In genomic region chr1:161863549-161863948, GRCh38 we compare ENCODE assay signal across 21 cellular contexts.
DNase-seq lines count a peak whose midpoint lies in the region; ATAC-seq, FAIRE-seq and TF ChIP-seq lines count a peak whose summit lies in the region.
"Had no signal": no experiment of that assay in that cellular context is flagged by ENCODE, and none has a peak within 500 bp of the region (broad histone marks: within the 10 kb centered on the region; RNA-seq: fewer than 3 reads in every experiment).

No MANE protein-coding gene starts in this region.

- no peak overlapping the region for H3K4ac ChIP-seq in mesenchymal stem cell (ENCODE audit: low read depth in 1 of 2, low read length in 2 of 2)

- H2BK5ac ChIP-seq in mesenchymal stem cell (ENCODE audit: low read depth, low read length, poor library complexity, severe bottlenecking), result no peak overlapping the region

- H3K4me2 ChIP-seq in GM12878 (ENCODE audit: control insufficient read depth, insufficient read depth) (no peak overlapping the region), mesenchymal stem cell (ENCODE audit: low read length, poor library complexity, severe bottlenecking) (no peak overlapping the region), smooth muscle cell (peak overlapping the region; percentile 27)
- H3K4me2 ChIP-seq: BLaER1 had no signal

- H3K18ac ChIP-seq in mesenchymal stem cell (ENCODE audit: low read depth in 1 of 2, low read length in 2 of 2), result no peak overlapping the region

- SMC1A ChIA-PET in GM12878 (lab: Charles Lee; ENCODE audit: uncharacterized antibody, unreplicated experiment), result no interaction called here

- no peaks in the 10 kb centered on the region for H3K79me1 ChIP-seq in mesenchymal stem cell (replicated peaks; ENCODE audit: low read length, poor library complexity, severe bottlenecking)

- TF ChIP-seq RAD21 in GM12878 (IDR thresholded peaks at IDR 0.05; ENCODE audit: insufficient read depth, low read depth, low read length), result no peak

- BruUV-seq in GM12878 (replicated peaks; lab: Mats Ljungman, UMichigan), result no TSS peak

- H4K91ac ChIP-seq in mesenchymal stem cell (ENCODE audit: low read length), result no peak overlapping the region

- no peaks in the 10 kb centered on the region for H3K9me3 ChIP-seq in HEK293 (ENCODE audit: control insufficient read depth, insufficient read depth, low read depth, low read length)
- H3K9me3 ChIP-seq in GM12878 (replicated peaks; ENCODE audit: control insufficient read depth, insufficient read depth, low read length), result no peaks in the 10 kb centered on the region
- no peaks in the 10 kb centered on the region for H3K9me3 ChIP-seq in mesenchymal stem cell (ENCODE audit: control insufficient read depth, low read length)
- no peaks in the 10 kb centered on the region for H3K9me3 ChIP-seq in smooth muscle cell (replicated peaks; ENCODE audit: low read depth)
- no peaks in the 10 kb centered on the region for H3K9me3 ChIP-seq in ascending aorta
- H3K9me3 ChIP-seq: BLaER1, Caco-2, HAP-1 had no signal

- TF ChIP-seq EP300 in GM12878 (IDR thresholded peaks at IDR 0.05; ENCODE audit: borderline replicate concordance in 1 of 2, control insufficient read depth in 1 of 2, low read depth in 2 of 2, low read length in 2 of 2), result no peak

- no peak for TF ChIP-seq POLR2A in GM12878 (IDR thresholded peaks at IDR 0.05; ENCODE audit: low read depth, low read length)

- no peak overlapping the region for H3K23ac ChIP-seq in mesenchymal stem cell (ENCODE audit: low read length in 2 of 2)

- no peak overlapping the region for H2BK120ac ChIP-seq in mesenchymal stem cell (ENCODE audit: low read depth, low read length)

- FAIRE-seq in GM12878 (lab: Jason Lieb, UNC), result peak; percentile 27
- FAIRE-seq: GM12891, H54 had no signal

- no peak overlapping the region for H4K8ac ChIP-seq in mesenchymal stem cell (ENCODE audit: low read length)

- H3K9ac ChIP-seq in GM12878 (ENCODE audit: control insufficient read depth, insufficient read depth, low read length) (no peak overlapping the region), mesenchymal stem cell (ENCODE audit: low read length) (no peak overlapping the region), smooth muscle cell (ENCODE audit: low read depth) (no peak overlapping the region)
- H3K9ac ChIP-seq: BLaER1 had no signal

- no peak overlapping the region for H2AK5ac ChIP-seq in mesenchymal stem cell (ENCODE audit: low read length, severe bottlenecking)

- RAD21 ChIA-PET in GM12878 (lab: Charles Lee; ENCODE audit: unreplicated experiment), result interaction anchor here (0.8 to 2.2 kb wide), 2 partner anchors 14 to 174 kb away, joined by 3 to 15 read pairs; no protein-coding TSS in a partner anchor

- H2AFZ ChIP-seq in GM12878 (ENCODE audit: control insufficient read depth, low read depth, low read length) (no peak overlapping the region), mesenchymal stem cell (ENCODE audit: low read depth, low read length) (no peak overlapping the region), smooth muscle cell (ENCODE audit: low read depth) (no peak overlapping the region)

- TF ChIP-seq CTCF in HEK293 (tag by site-specific recombination; IDR thresholded peaks at IDR 0.05) (no peak), GM12878 (IDR thresholded peaks at IDR 0.05 in 2 of 3, conservative IDR thresholded peaks at IDR 0.05 in 1 of 3; ENCODE audit: control insufficient read depth in 2 of 3, extremely low read depth in 1 of 3, insufficient read depth in 1 of 3, low read depth in 3 of 3, low read length in 3 of 3) (no peak), smooth muscle cell (IDR thresholded peaks at IDR 0.05; ENCODE audit: borderline replicate concordance, insufficient read depth, poor library complexity, severe bottlenecking) (no peak), ascending aorta (IDR thresholded peaks at IDR 0.05) (no peak)

- DNase-seq in GM12878 (ENCODE audit: low read depth, low spot score) (no peak), mesenchymal stem cell (peak; percentile 33), smooth muscle cell (lab: John Stamatoyannopoulos, UW; ENCODE audit: unreplicated experiment) (no peak), NOMO-1 treated with dmso at 0.1 percent for 144 hours (lab: John Stamatoyannopoulos, UW; ENCODE audit: unreplicated experiment) (no peak), ascending aorta (ENCODE audit: low spot score in 2 of 2) (no peak)
- DNase-seq: Caco-2; CD4-positive, CD25-positive, alpha-beta regulatory T cell; CD8-positive, alpha-beta T cell; DMS 273 treated with DMSO at 0.1 percent for 48 hours; DMS79; EL; GDM1; GOT3 had no signal

- ATAC-seq in GM12878, result no peak
- no peak for ATAC-seq in GM21447 (IDR thresholded peaks at IDR 0.05; ENCODE audit: unreplicated experiment)
- ATAC-seq in GM19463 (IDR thresholded peaks at IDR 0.05; ENCODE audit: unreplicated experiment), result no peak
- ATAC-seq: CD8-positive, alpha-beta T cell had no signal

- H3K14ac ChIP-seq in mesenchymal stem cell (ENCODE audit: low read length in 2 of 2), result no peak overlapping the region

- CTCF ChIA-PET in HEK293 (lab: Yijun Ruan, JAX) (interaction anchor here (0.6 to 2.4 kb wide), 2 partner anchors 174 to 1452 kb away, joined by 3 to 15 read pairs; no protein-coding TSS in a partner anchor), GM12878 (lab: Yijun Ruan, JAX) (interaction anchor here (1.4 to 2.4 kb wide), 3 partner anchors 8 to 174 kb away, joined by 4 to 8 read pairs (median 5); no protein-coding TSS in a partner anchor)

- no peak overlapping the region for H2BK12ac ChIP-seq in mesenchymal stem cell (ENCODE audit: low read length in 2 of 2)

- H4K20me1 ChIP-seq in GM12878 (ENCODE audit: control insufficient read depth, insufficient read depth), result no peaks in the 10 kb centered on the region
- H4K20me1 ChIP-seq in smooth muscle cell (ENCODE audit: low read depth), result no peaks in the 10 kb centered on the region
- H4K20me1 ChIP-seq: BLaER1 had no signal

- no peaks in the 10 kb centered on the region for H3K4me1 ChIP-seq in HEK293 (ENCODE audit: control insufficient read depth, insufficient read depth, low read length)
- H3K4me1 ChIP-seq in GM12878 (ENCODE audit: control insufficient read depth, insufficient read depth, low read length), result no peaks in the 10 kb centered on the region
- H3K4me1 ChIP-seq in mesenchymal stem cell (ENCODE audit: control insufficient read depth, insufficient read depth, low read depth, low read length), result no peaks in the 10 kb centered on the region
- no peaks in the 10 kb centered on the region for H3K4me1 ChIP-seq in smooth muscle cell (ENCODE audit: low read depth)
- no peaks in the 10 kb centered on the region for H3K4me1 ChIP-seq in ascending aorta
- H3K4me1 ChIP-seq: BLaER1, HAP-1 had no signal

- H3F3A ChIP-seq in smooth muscle cell (ENCODE audit: low read depth), result no peaks in the 10 kb centered on the region

- H3K4me3 ChIP-seq in HEK293 (ENCODE audit: low read depth, low read length) (no peak overlapping the region), GM12878 (no peak overlapping the region), mesenchymal stem cell (ENCODE audit: insufficient read depth in 1 of 2, low read depth in 1 of 2, low read length in 2 of 2) (no peak overlapping the region), smooth muscle cell (no peak overlapping the region), ascending aorta (no peak overlapping the region)
- H3K4me3 ChIP-seq: BLaER1, HAP-1 had no signal

- POLR2A ChIA-PET in HEK293 (lab: Yijun Ruan, JAX), result no interaction called here
- POLR2A ChIA-PET in GM12878 (lab: Charles Lee), result no interaction called here

- H3K27ac ChIP-seq in HEK293 (ENCODE audit: extremely low read depth, low read depth, low read length), result no peak overlapping the region
- no peak overlapping the region for H3K27ac ChIP-seq in GM12878 (ENCODE audit: control insufficient read depth, insufficient read depth)
- H3K27ac ChIP-seq in mesenchymal stem cell (ENCODE audit: low read length, poor library complexity, severe bottlenecking), result no peak overlapping the region
- H3K27ac ChIP-seq in smooth muscle cell (ENCODE audit: low read depth), result peak overlapping the region; percentile 20
- H3K27ac ChIP-seq in ascending aorta, result no peak overlapping the region
- H3K27ac ChIP-seq: BLaER1, C4-2B had no signal

- no peaks in the 10 kb centered on the region for H3K79me2 ChIP-seq in GM12878 (ENCODE audit: control insufficient read depth, insufficient read depth, low read length)
- H3K79me2 ChIP-seq in smooth muscle cell (ENCODE audit: low read depth), result no peaks in the 10 kb centered on the region

- no peak overlapping the region for H2BK15ac ChIP-seq in mesenchymal stem cell (ENCODE audit: low read depth, poor library complexity, severe bottlenecking)

- in situ Hi-C loops in GM12878 (cut with MboI), result no loop called here

- H3K27me3 ChIP-seq in GM12878 (replicated peaks in 1 of 2; ENCODE audit: control insufficient read depth in 2 of 2, insufficient read depth in 2 of 2, low read length in 1 of 2) (no peaks in the 10 kb centered on the region), mesenchymal stem cell (ENCODE audit: control insufficient read depth in 1 of 2, insufficient read depth in 1 of 2, low read length in 2 of 2) (no peaks in the 10 kb centered on the region), smooth muscle cell (ENCODE audit: low read depth) (no peaks in the 10 kb centered on the region), ascending aorta (no peaks in the 10 kb centered on the region)
- H3K27me3 ChIP-seq: BLaER1 had no signal

- H3K36me3 ChIP-seq in HEK293 (ENCODE audit: control insufficient read depth in 2 of 2, insufficient read depth in 1 of 2, low read length in 2 of 2) (peaks cover 0 to 6% of the 10 kb centered on the region in 2 experiments; a peak in 1 of 3 replicates), GM12878 (ENCODE audit: control insufficient read depth in 2 of 2, insufficient read depth in 2 of 2, low read length in 1 of 2) (peaks cover 0 to 13% of the 10 kb centered on the region in 2 experiments; a peak in 2 of 4 replicates), mesenchymal stem cell (ENCODE audit: control insufficient read depth in 1 of 2, insufficient read depth in 2 of 2, low read depth in 1 of 2, low read length in 2 of 2) (peaks cover 0 to 11% of the 10 kb centered on the region in 2 experiments), smooth muscle cell (ENCODE audit: low read depth) (peaks cover 4% of the 10 kb centered on the region), ascending aorta (peaks cover 7 to 27% of the 10 kb centered on the region in 2 donors)
- H3K36me3 ChIP-seq: HAP-1 had no signal

- intact Hi-C loops in GM12878 (cut with micrococcal nuclease; ENCODE audit: unreplicated experiment) (no loop called here), ascending aorta (cut with DNase I) (no loop called here)

TF ChIP-seq in HEK293, 187 proteins besides CTCF, POLR2A, EP300 and RAD21:
- TF ChIP-seq GLIS1 (tag by site-specific recombination; IDR thresholded peaks at IDR 0.05), result no peak
- TF ChIP-seq GLI2 (tag by site-specific recombination; IDR thresholded peaks at IDR 0.05; ENCODE audit: borderline replicate concordance, low read depth), result no peak
- TF ChIP-seq SCRT2 (tag by site-specific recombination; IDR thresholded peaks at IDR 0.05), result 0 out of 2 replicates have a peak, but pooled peaks have one; percentile 2
